ENCODE assay signal across 7 cellular contexts in the genomic region with DNA sequence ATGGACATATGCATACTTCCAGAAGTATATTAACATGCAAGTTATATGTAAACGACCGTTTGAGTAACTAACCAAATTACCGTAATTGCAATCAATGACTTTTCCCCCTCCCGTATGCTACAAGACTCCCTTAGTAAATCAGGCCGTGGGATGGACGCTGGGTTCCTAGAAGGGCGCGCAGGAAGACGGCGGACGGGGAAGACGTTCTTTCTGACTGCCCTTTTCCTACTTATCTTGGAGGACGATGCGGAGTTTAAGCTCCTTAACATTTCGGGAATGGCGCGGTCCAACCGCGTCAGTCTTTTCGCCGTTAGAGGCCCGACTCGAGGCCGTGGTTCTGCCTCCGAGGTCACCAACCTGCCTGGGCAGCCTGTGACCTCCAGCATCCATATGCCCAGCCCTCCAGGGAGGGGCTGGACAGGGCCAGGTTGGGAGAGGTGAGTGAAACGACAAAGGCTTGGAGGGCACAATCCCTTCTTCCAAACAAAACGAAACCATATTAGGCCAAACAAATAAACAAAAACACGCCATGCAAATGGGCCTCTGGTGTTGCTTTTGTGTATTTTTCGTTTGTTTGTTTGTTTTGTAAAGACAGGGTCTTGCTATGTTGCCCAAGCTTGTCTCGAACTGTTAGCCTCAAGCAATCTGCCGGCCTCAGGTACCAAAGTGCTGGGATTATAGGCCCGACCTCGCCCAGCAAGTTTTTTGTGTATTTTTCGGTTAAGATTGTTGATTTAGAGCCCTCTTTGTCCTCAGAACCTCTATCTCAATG. TPM values are rescaled to one million over a fixed set of nuclear protein-coding genes. Genes with fewer than 3 reads are reported as not detected.
DNase-seq lines count a peak whose midpoint lies in the region; ATAC-seq and TF ChIP-seq lines count a peak whose summit lies in the region.

No MANE protein-coding gene starts in this region.

- peak; percentile 32 for DNase-seq in UCSD-AML1 (lab: John Stamatoyannopoulos, UW; ENCODE audit: unreplicated experiment)
- no peak for DNase-seq in fibroblast of pulmonary artery (ENCODE audit: low read depth)
- DNase-seq in omental fat pad (ENCODE audit: low spot score) = no peak
- DNase-seq in stimulated activated CD4-positive, alpha-beta T cell treated with anti-CD3 and anti-CD28 coated beads, Interleukin-12 subunit alpha, Interleukin-12 subunit beta, amount 100 ng/mL, for 4 hours = no peak

- peak; percentile 23 for ATAC-seq in GM18870 (IDR thresholded peaks at IDR 0.05; ENCODE audit: unreplicated experiment)
- ATAC-seq in HG02885 (IDR thresholded peaks at IDR 0.05; ENCODE audit: poor library complexity, unreplicated experiment) = peak; percentile 19
- ATAC-seq in omental fat pad (ENCODE audit: low FRiP score) = peak; percentile 10
- no peak for ATAC-seq in HG02678 (IDR thresholded peaks at IDR 0.05; ENCODE audit: unreplicated experiment)

- TF ChIP-seq CTCF in fibroblast of pulmonary artery (IDR thresholded peaks at IDR 0.05; ENCODE audit: low read length, missing control alignments) (no peak), omental fat pad (IDR thresholded peaks at IDR 0.05) (no peak)

- peak overlapping the region; percentile 84 for H3K4me3 ChIP-seq in fibroblast of pulmonary artery (replicated peaks; ENCODE audit: low read depth, low read length)

RNA-seq across cellular contexts. Expression of a gene that starts 0.9 kb away (rescaled TPM):
- 100 to 1,000 TPM in 1 of 4 donors, 10 to 100 TPM in 3; 80.4 to 109 (median 87.2) TPM for total RNA-seq in omental fat pad

RNA-seq across cellular contexts. Expression of a gene that starts 19.0 kb away (rescaled TPM):
- total RNA-seq in omental fat pad = 10 to 100 TPM; 20.1 to 50.6 (median 24.4) TPM

RNA-seq across cellular contexts. Expression of a gene that starts 44.4 kb away (rescaled TPM):
- total RNA-seq in omental fat pad = 100 to 1,000 TPM in 2 of 4 donors, 10 to 100 TPM in 2; 35.7 to 190 (median 128) TPM

RNA-seq across cellular contexts. Expression of a gene that starts 46.0 kb away (rescaled TPM):
- total RNA-seq in omental fat pad = 10 to 100 TPM; 10.1 to 15.3 (median 14.2) TPM
